13 cellular contexts compared by ENCODE assay signal in the genomic region with DNA sequence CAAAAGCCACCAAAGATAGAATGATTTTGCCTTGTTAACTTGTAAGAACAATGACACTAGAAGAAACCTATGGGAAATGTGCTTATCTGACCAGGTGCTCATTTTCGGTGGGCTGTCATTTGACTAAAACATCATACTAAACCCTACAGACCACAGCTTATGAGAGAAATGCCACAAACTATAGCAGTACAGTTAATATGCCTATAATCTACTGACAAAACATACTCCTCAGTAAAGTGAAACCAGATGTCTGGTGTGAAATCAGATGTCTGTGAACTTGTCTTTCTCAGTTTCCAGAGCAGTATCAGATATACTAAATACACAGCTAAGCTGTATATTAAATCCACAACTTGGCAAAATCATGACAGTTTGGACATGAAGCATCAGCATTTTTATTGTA. TPM values are rescaled to one million over a fixed set of nuclear protein-coding genes. Genes with fewer than 3 reads are reported as not detected.
A peak's percentile ranks its signal among the peaks of the same experiment; 100 is the strongest.
DNase-seq lines count a peak whose midpoint lies in the region; ATAC-seq, FAIRE-seq and TF ChIP-seq lines count a peak whose summit lies in the region.
"Had no signal": no experiment of that assay in that cellular context is flagged by ENCODE, and none has a peak within 500 bp of the region (broad histone marks: within the 10 kb centered on the region; RNA-seq: fewer than 3 reads in every experiment).

No MANE protein-coding gene starts in this region.

- H3K27ac Mint-ChIP-seq in activated T-cell treated with anti-CD3 and anti-CD28 coated beads, Interleukin-2, amount 50 U/mL, for 72 hours, result peak overlapping the region; percentile 31
- H3K27ac Mint-ChIP-seq: T-helper 1 cell treated with Interleukin-12 subunit alpha and Interleukin-12 subunit beta and Interleukin-4 antibody, amounts not matched to agents 30 μg/mL and 1 μg/mL, for 36 hours had no signal

- H3K27ac ChIP-seq in smooth muscle cell (ENCODE audit: low read depth) (no peak overlapping the region), HepG2 (ENCODE audit: extremely low read length, insufficient read depth, low read length) (no peak overlapping the region)

- no peak overlapping the region for H2AFZ ChIP-seq in smooth muscle cell (ENCODE audit: low read depth)
- H2AFZ ChIP-seq in HepG2 (ENCODE audit: low read length), result no peak overlapping the region

- H3K9me3 ChIP-seq in smooth muscle cell (replicated peaks; ENCODE audit: low read depth), result no peaks in the 10 kb centered on the region
- H3K9me3 ChIP-seq in HepG2 (ENCODE audit: low read length), result no peaks in the 10 kb centered on the region

- H3F3A ChIP-seq in smooth muscle cell (ENCODE audit: low read depth), result no peaks in the 10 kb centered on the region

- FAIRE-seq in HepG2 (lab: Jason Lieb, UNC), result no peak
- FAIRE-seq: urothelium cell line had no signal

- H3K27me3 Mint-ChIP-seq in activated T-cell treated with anti-CD3 and anti-CD28 coated beads, Interleukin-2, amount 50 U/mL, for 72 hours (ENCODE audit: low read depth), result peaks cover 9% of the 10 kb centered on the region
- no peaks in the 10 kb centered on the region for H3K27me3 Mint-ChIP-seq in activated T-cell treated with anti-CD3 and anti-CD28 coated beads, Interleukin-2, amount 50 U/mL, for 4 hours (ENCODE audit: low read depth)

- no peak overlapping the region for H3K9ac ChIP-seq in smooth muscle cell (ENCODE audit: low read depth)
- H3K9ac ChIP-seq in HepG2 (ENCODE audit: insufficient read depth, low read depth, low read length), result no peak overlapping the region

- TF ChIP-seq POLR2A in HepG2 (IDR thresholded peaks at IDR 0.05; ENCODE audit: insufficient read depth in 1 of 2, low read depth in 2 of 2, low read length in 2 of 2), result no peak

- H3K4me3 ChIP-seq in Jurkat, Clone E6-1 (ENCODE audit: low read length), result no peak overlapping the region
- no peak overlapping the region for H3K4me3 ChIP-seq in smooth muscle cell
- no peak overlapping the region for H3K4me3 ChIP-seq in HepG2 (replicated peaks in 1 of 3; ENCODE audit: insufficient read depth in 1 of 3, low read depth in 2 of 3, low read length in 3 of 3)

- POLR2A ChIA-PET in HepG2 (lab: Yijun Ruan, JAX), result no interaction called here

- intact Hi-C loops in HepG2 (cut with micrococcal nuclease; ENCODE audit: unreplicated experiment), result no loop called here

- TF ChIP-seq RAD21 in HepG2 (CRISPR knock-in tag; IDR thresholded peaks at IDR 0.05), result no peak

- H3K27me3 ChIP-seq in smooth muscle cell (ENCODE audit: low read depth), result no peaks in the 10 kb centered on the region
- H3K27me3 ChIP-seq in HepG2 (ENCODE audit: control insufficient read depth in 1 of 2, insufficient read depth in 2 of 2, low read length in 2 of 2), result no peaks in the 10 kb centered on the region

- H3K4me2 ChIP-seq in smooth muscle cell (peak overlapping the region; percentile 47), HepG2 (ENCODE audit: low read depth, low read length) (no peak overlapping the region)

- H3K36me3 Mint-ChIP-seq in activated T-cell treated with anti-CD3 and anti-CD28 coated beads, Interleukin-2, amount 50 U/mL, for 72 hours (ENCODE audit: insufficient read depth in 2 of 2), result peaks cover 16 to 19% of the 10 kb centered on the region in 2 donors
- peaks cover 44% of the 10 kb centered on the region for H3K36me3 Mint-ChIP-seq in activated T-cell treated with anti-CD3 and anti-CD28 coated beads, Interleukin-2, amount 50 U/mL, for 4 hours (ENCODE audit: insufficient read depth)

- CTCF ChIA-PET in HepG2 (lab: Yijun Ruan, JAX; ENCODE audit: low intra/inter-chr PET ratio, low total read pairs), result no interaction called here

- H3K4me3 Mint-ChIP-seq in activated T-cell treated with anti-CD3 and anti-CD28 coated beads, Interleukin-2, amount 50 U/mL, for 72 hours, result peak overlapping the region in 1 of 2 donors; percentile 69
- H3K4me3 Mint-ChIP-seq in activated T-cell treated with anti-CD3 and anti-CD28 coated beads, Interleukin-2, amount 50 U/mL, for 4 hours, result no peak overlapping the region
- H3K4me3 Mint-ChIP-seq: T-helper 1 cell treated with Interleukin-12 subunit alpha and Interleukin-12 subunit beta and Interleukin-4 antibody, amounts not matched to agents 30 μg/mL and 1 μg/mL, for 36 hours had no signal

- H3K9me3 Mint-ChIP-seq in activated T-cell treated with anti-CD3 and anti-CD28 coated beads, Interleukin-2, amount 50 U/mL, for 72 hours, result peaks cover 0 to 4% of the 10 kb centered on the region in 2 donors
- H3K9me3 Mint-ChIP-seq in activated T-cell treated with anti-CD3 and anti-CD28 coated beads, Interleukin-2, amount 50 U/mL, for 4 hours, result no peaks in the 10 kb centered on the region
- H3K9me3 Mint-ChIP-seq: T-helper 1 cell treated with Interleukin-12 subunit alpha and Interleukin-12 subunit beta and Interleukin-4 antibody, amounts not matched to agents 30 μg/mL and 1 μg/mL, for 36 hours had no signal

- ATAC-seq in activated T-cell treated with anti-CD3 and anti-CD28 coated beads, Interleukin-2, amount 50 U/mL, for 72 hours (replicated peaks in 1 of 2), result no peak
- no peak for ATAC-seq in activated T-cell treated with anti-CD3 and anti-CD28 coated beads, Interleukin-2, amount 50 U/mL, for 4 hours
- ATAC-seq in HG02763 (IDR thresholded peaks at IDR 0.05; ENCODE audit: unreplicated experiment) (peak; percentile 58), HepG2 (no peak)
- ATAC-seq: esophagus mucosa had no signal

- H3K79me2 ChIP-seq in smooth muscle cell (ENCODE audit: low read depth), result no peaks in the 10 kb centered on the region
- peaks cover 2% of the 10 kb centered on the region for H3K79me2 ChIP-seq in HepG2 (ENCODE audit: insufficient read depth, low read length)

- TF ChIP-seq CTCF in smooth muscle cell (IDR thresholded peaks at IDR 0.05; ENCODE audit: borderline replicate concordance, insufficient read depth, poor library complexity, severe bottlenecking) (no peak), HepG2 (CRISPR knock-in tag; IDR thresholded peaks at IDR 0.05) (no peak)

- H3K36me3 ChIP-seq in smooth muscle cell (ENCODE audit: low read depth) (no peaks in the 10 kb centered on the region), HepG2 (replicated peaks in 1 of 2; ENCODE audit: control insufficient read depth in 1 of 2, insufficient read depth in 2 of 2, low read length in 2 of 2) (peaks cover 0 to 8% of the 10 kb centered on the region in 2 experiments; a peak in 3 of 5 replicates)

- H3K4me1 Mint-ChIP-seq in activated T-cell treated with anti-CD3 and anti-CD28 coated beads, Interleukin-2, amount 50 U/mL, for 72 hours (ENCODE audit: low read depth), result peaks cover 46% of the 10 kb centered on the region
- peaks cover 45% of the 10 kb centered on the region for H3K4me1 Mint-ChIP-seq in activated T-cell treated with anti-CD3 and anti-CD28 coated beads, Interleukin-2, amount 50 U/mL, for 4 hours (ENCODE audit: low read depth)

- H3K4me1 ChIP-seq in smooth muscle cell (ENCODE audit: low read depth) (peaks cover 16% of the 10 kb centered on the region), HepG2 (ENCODE audit: insufficient read depth, low read length) (peaks cover 23% of the 10 kb centered on the region)

- TF ChIP-seq EP300 in HepG2 (IDR thresholded peaks at IDR 0.05; ENCODE audit: low read depth in 2 of 2, low read length in 2 of 2), result no peak
- no peak for TF ChIP-seq EP300 in HepG2 (CRISPR knock-in tag; IDR thresholded peaks at IDR 0.05; ENCODE audit: borderline replicate concordance)

- in situ Hi-C loops in HepG2 (cut with HindIII; ENCODE audit: extremely low pct_ligation_motif_present, low pct_unique_long_range_greater_than_20kb), result no loop called here

- no peaks in the 10 kb centered on the region for H4K20me1 ChIP-seq in smooth muscle cell (ENCODE audit: low read depth)
- H4K20me1 ChIP-seq in HepG2 (ENCODE audit: insufficient read depth, low read length), result no peaks in the 10 kb centered on the region

- no peak for DNase-seq in activated T-cell treated with anti-CD3 and anti-CD28 coated beads, Interleukin-2, amount 50 U/mL, for 72 hours
- no peak for DNase-seq in activated T-cell treated with anti-CD3 and anti-CD28 coated beads, Interleukin-2, amount 50 U/mL, for 4 hours
- DNase-seq in Jurkat, Clone E6-1 (ENCODE audit: low read depth, low spot score), result peak; percentile 18
- DNase-seq in smooth muscle cell (lab: John Stamatoyannopoulos, UW; ENCODE audit: unreplicated experiment) (no peak), HepG2 (ENCODE audit: low spot score) (no peak), HPDE6-E6E7 (ENCODE audit: extremely low spot score) (no peak), NCI-H345 treated with DMSO at 0.1 percent for 48 hours (lab: John Stamatoyannopoulos, UW; ENCODE audit: unreplicated experiment) (no peak)
- DNase-seq: activated gamma-delta T cell treated with Interleukin-2 at 50 U/mL for 16 hours, NCI-H1436 had no signal

- no TSS peak for BruUV-seq in HepG2 (replicated peaks; lab: Mats Ljungman, UMichigan)

- WGBS in smooth muscle cell (ENCODE audit: low lambda C conversion rate), result 42% methylated on average over 1 of the region's 1 CpG
- 94% methylated on average over 1 of the region's 1 CpG for WGBS in HepG2 (ENCODE audit: low lambda C conversion rate)

RNA-seq across cellular contexts. Expression of a gene that starts 3.3 kb away (rescaled TPM):
- 10 to 100 TPM; 21.7 to 27.5 TPM for total RNA-seq in activated T-cell treated with anti-CD3 and anti-CD28 coated beads, Interleukin-2, amount 50 U/mL, for 72 hours
- total RNA-seq in activated T-cell treated with anti-CD3 and anti-CD28 coated beads, Interleukin-2, amount 50 U/mL, for 4 hours, result 10 to 100 TPM; 18.7 to 22.9 (median 19.2) TPM
- polyA plus RNA-seq in Jurkat, Clone E6-1 (2012; ENCODE audit: insufficient read depth, insufficient read length), result 15.2 TPM
- 9.1 and 10.9 TPM in 2 replicates for total RNA-seq in smooth muscle cell
- polyA plus RNA-seq in smooth muscle cell, result 11.1 and 19.0 TPM in 2 replicates
- 11.3 and 16.9 TPM in 2 replicates for total RNA-seq in HepG2 (2016; rRNA removed; fragmentation: Illumina TruSeq; extraction: Trizol)
- total RNA-seq in HepG2 (2016; cell fraction: cytosol; rRNA removed; fragmentation: Illumina TruSeq; extraction: Trizol; ENCODE audit: low read depth), result 10.8 and 11.0 TPM in 2 replicates
- 12.0 and 12.3 TPM in 2 replicates for total RNA-seq in HepG2 (2016; cell fraction: insoluble cytoplasmic fraction; rRNA removed; fragmentation: Illumina TruSeq; extraction: Trizol)
- total RNA-seq in HepG2 (2016; cell fraction: membrane; rRNA removed; fragmentation: Illumina TruSeq; extraction: Trizol), result 4.6 and 8.0 TPM in 2 replicates
- 29.5 and 34.2 TPM in 2 replicates for total RNA-seq in HepG2 (2016; cell fraction: nucleus; rRNA removed; fragmentation: Illumina TruSeq; extraction: Trizol)
- polyA plus RNA-seq in HepG2 (2011; rRNA removed), result 7.8 and 8.3 TPM in 2 replicates
- 4.7 and 8.3 TPM in 2 replicates for polyA plus RNA-seq in HepG2 (2011; cell fraction: cytosol; rRNA removed)
- 10.6 and 17.1 TPM in 2 replicates for polyA plus RNA-seq in HepG2 (2011; cell fraction: nucleus; rRNA removed)
- polyA plus RNA-seq in HepG2 (2012), result 14.0 and 16.2 TPM in 2 replicates
- polyA plus RNA-seq in HepG2 (2016; cell fraction: cytosol; fragmentation: Illumina TruSeq; extraction: Trizol; ENCODE audit: low read depth), result 2.4 and 3.2 TPM in 2 replicates
- 10.8 and 12.7 TPM in 2 replicates for polyA plus RNA-seq in HepG2 (2016; cell fraction: insoluble cytoplasmic fraction; fragmentation: Illumina TruSeq; extraction: Trizol; ENCODE audit: low read depth)
- polyA plus RNA-seq in HepG2 (2016; cell fraction: membrane; fragmentation: Illumina TruSeq; extraction: Trizol; ENCODE audit: low read depth), result 3.7 and 4.0 TPM in 2 replicates
- 11.0 and 12.2 TPM in 2 replicates for polyA plus RNA-seq in HepG2 (2016; cell fraction: nucleus; fragmentation: Illumina TruSeq; extraction: Trizol; ENCODE audit: insufficient read depth, low read depth)
- 9.3 and 13.7 TPM in 2 replicates for polyA minus RNA-seq in HepG2 (2011; rRNA and poly(A)+ RNA removed; ENCODE audit: low replicate concordance)
- polyA minus RNA-seq in HepG2 (2011; cell fraction: cytosol; rRNA and poly(A)+ RNA removed), result 2.2 and 5.3 TPM in 2 replicates
- 67.0 and 76.2 TPM in 2 replicates for polyA minus RNA-seq in HepG2 (2011; cell fraction: nucleus; rRNA and poly(A)+ RNA removed)
